Comparison of ENCODE assay signal across 16 cellular contexts in genomic region chr10:49652416-49653385, GRCh38. TPM values are rescaled to one million over a fixed set of nuclear protein-coding genes. Genes with fewer than 3 reads are reported as not detected.
A peak's percentile ranks its signal among the peaks of the same experiment; 100 is the strongest.
DNase-seq lines count a peak whose midpoint lies in the region; ATAC-seq and TF ChIP-seq lines count a peak whose summit lies in the region.
"Had no signal": no experiment of that assay in that cellular context is flagged by ENCODE, and none has a peak within 500 bp of the region (broad histone marks: within the 10 kb centered on the region; RNA-seq: fewer than 3 reads in every experiment).

No MANE protein-coding gene starts in this region.

- ATAC-seq in GM21576 (IDR thresholded peaks at IDR 0.05; ENCODE audit: unreplicated experiment): no peak
- ATAC-seq: Right ventricle myocardium inferior had no signal

- no peaks in the 10 kb centered on the region for H3K9me3 Mint-ChIP-seq in neural crest cell

- H3K27ac Mint-ChIP-seq in neural crest cell (ENCODE audit: unreplicated experiment): peak overlapping the region; percentile 27

- H3K27me3 ChIP-seq in BLaER1 treated with 17β-estradiol and CSF1 and Interleukin-3, amounts not matched to agents 10 nM and 100 nM: no peaks in the 10 kb centered on the region
- H3K27me3 ChIP-seq: Peyer's patch had no signal

- peaks cover 3% of the 10 kb centered on the region for H3K27me3 Mint-ChIP-seq in neural crest cell (ENCODE audit: low read depth)

- H3K4me1 ChIP-seq in BLaER1 treated with 17β-estradiol and CSF1 and Interleukin-3, amounts not matched to agents 10 nM and 100 nM: peaks cover 40 to 94% (median 74%) of the 10 kb centered on the region in 10 experiments

- H3K4me3 Mint-ChIP-seq in neural crest cell: no peak overlapping the region

- H3K9ac ChIP-seq in BLaER1 treated with 17β-estradiol and CSF1 and Interleukin-3, amounts not matched to agents 10 nM and 100 nM: no peak overlapping the region
- H3K9ac ChIP-seq: KMS-11 had no signal

- peak; percentile 9 for DNase-seq in iPS-NIHi11 (ENCODE audit: low spot score)
- DNase-seq in neural crest cell (ENCODE audit: low read depth, low spot score): no peak
- DNase-seq in NOMO-1 (lab: John Stamatoyannopoulos, UW; ENCODE audit: unreplicated experiment in 2 of 2): no peak
- DNase-seq in NCI-H128 (lab: John Stamatoyannopoulos, UW; ENCODE audit: unreplicated experiment): no peak
- DNase-seq: NCI-H1092, NCI-H2081 treated with DMSO at 0.1 percent for 48 hours, NCI-H510A treated with DMSO at 0.1 percent for 48 hours, Peyer's patch had no signal

- no peak overlapping the region for H3K4me3 ChIP-seq in BLaER1 treated with 17β-estradiol and CSF1 and Interleukin-3, amounts not matched to agents 10 nM and 100 nM
- H3K4me3 ChIP-seq: Peyer's patch had no signal

- peaks cover 12% of the 10 kb centered on the region for H3K4me1 Mint-ChIP-seq in neural crest cell

- no peak for TF ChIP-seq CTCF in neural crest cell (conservative IDR thresholded peaks at IDR 0.05)

- no peaks in the 10 kb centered on the region for H3K36me3 ChIP-seq in BLaER1 treated with 17β-estradiol and CSF1 and Interleukin-3, amounts not matched to agents 10 nM and 100 nM
- H3K36me3 ChIP-seq in KOPT-K1 (ENCODE audit: insufficient read depth, low read length): peaks cover 28% of the 10 kb centered on the region
- H3K36me3 ChIP-seq: Peyer's patch had no signal

- peaks cover 4% of the 10 kb centered on the region for H3K36me3 Mint-ChIP-seq in neural crest cell (ENCODE audit: low read depth)

- peaks cover 0 to 14% (median 8%) of the 10 kb centered on the region in 11 experiments; a peak in 18 of 22 replicates for H3K9me3 ChIP-seq in BLaER1 treated with 17β-estradiol and CSF1 and Interleukin-3, amounts not matched to agents 10 nM and 100 nM (replicated peaks in 1 of 11)
- peaks cover 2% of the 10 kb centered on the region for H3K9me3 ChIP-seq in KOPT-K1 (ENCODE audit: insufficient read depth, low read length, poor library complexity, severe bottlenecking)
- H3K9me3 ChIP-seq: Peyer's patch had no signal

- H4K20me1 ChIP-seq in BLaER1 treated with 17β-estradiol and CSF1 and Interleukin-3, amounts not matched to agents 10 nM and 100 nM: no peaks in the 10 kb centered on the region

- H3K27ac ChIP-seq in BLaER1 treated with 17β-estradiol and CSF1 and Interleukin-3, amounts not matched to agents 10 nM and 100 nM: no peak overlapping the region
- H3K27ac ChIP-seq in KOPT-K1 (ENCODE audit: low read depth, low read length, poor library complexity, severe bottlenecking): peak overlapping the region; percentile 100
- H3K27ac ChIP-seq: KMS-11, Peyer's patch had no signal

- peak overlapping the region in 7 of 11 experiments; percentile 22 to 93 (median 90); a peak in 10 of 22 replicates for H3K4me2 ChIP-seq in BLaER1 treated with 17β-estradiol and CSF1 and Interleukin-3, amounts not matched to agents 10 nM and 100 nM
- H3K4me2 ChIP-seq: KMS-11 had no signal

RNA-seq across cellular contexts. Expression of gene C10orf53, which starts 26.8 kb away (rescaled TPM):
- total RNA-seq in neural crest cell: 0.14 TPM in 1 of 2 replicates, not detected in the other
- total RNA-seq: A673, Caco-2, MCF 10A, Peyer's patch, Right ventricle myocardium inferior had no signal

RNA-seq across cellular contexts. Expression of gene CHAT, which starts 38.9 kb away (rescaled TPM):
- 2.7 and 3.3 TPM in 2 replicates for total RNA-seq in neural crest cell
- total RNA-seq: MCF 10A, Right ventricle myocardium inferior had no signal

RNA-seq across cellular contexts. Expression of gene SLC18A3, which starts 42.6 kb away (rescaled TPM):
- 16.7 and 17.9 TPM in 2 replicates for total RNA-seq in neural crest cell
- total RNA-seq: Caco-2, MCF 10A, Right ventricle myocardium inferior had no signal
